8 cellular contexts compared by ENCODE assay signal in the genomic region with DNA sequence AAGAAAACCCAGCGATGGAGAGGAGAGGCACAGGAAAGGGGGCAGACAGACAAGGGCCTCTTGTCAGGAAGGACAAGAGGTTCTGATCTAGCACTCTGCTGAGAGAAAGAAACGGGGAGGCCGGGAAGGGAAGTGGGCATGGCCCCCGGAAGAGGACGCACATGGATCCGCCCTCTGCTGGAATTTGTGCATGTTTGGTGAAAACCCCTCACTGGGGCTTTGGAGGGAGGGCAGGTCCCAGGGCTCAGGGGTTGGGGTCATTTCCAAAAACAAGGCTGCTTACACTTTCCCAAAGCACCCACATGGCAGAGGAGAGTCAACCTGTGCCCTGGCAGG. TPM values are rescaled to one million over a fixed set of nuclear protein-coding genes. Genes with fewer than 3 reads are reported as not detected.
DNase-seq lines count a peak whose midpoint lies in the region; ATAC-seq, FAIRE-seq and TF ChIP-seq lines count a peak whose summit lies in the region.

No MANE protein-coding gene starts in this region.

- H3K27me3 Mint-ChIP-seq in neural progenitor cell (ENCODE audit: insufficient read depth, low read depth), result peaks cover 9% of the 10 kb centered on the region

- H3K79me2 ChIP-seq in neural progenitor cell (ENCODE audit: low read depth), result no peaks in the 10 kb centered on the region

- H3K4me3 Mint-ChIP-seq in neural progenitor cell, result peak overlapping the region; percentile 41

- H4K20me1 ChIP-seq in neural progenitor cell (ENCODE audit: low read depth), result peaks cover 15% of the 10 kb centered on the region

- no peak for ATAC-seq in GM18520 (IDR thresholded peaks at IDR 0.05; ENCODE audit: unreplicated experiment)
- ATAC-seq in GM19397 (IDR thresholded peaks at IDR 0.05; ENCODE audit: unreplicated experiment), result no peak

- H3K9ac ChIP-seq in neural progenitor cell, result no peak overlapping the region

- H3K36me3 ChIP-seq in neural progenitor cell, result no peaks in the 10 kb centered on the region

- H3K4me2 ChIP-seq in neural progenitor cell, result no peak overlapping the region

- H3K4me3 ChIP-seq in AG09309 (ENCODE audit: control insufficient read depth, low read depth, low read length) (no peak overlapping the region), neural progenitor cell (no peak overlapping the region)

- peak overlapping the region; percentile 91 for H3K27ac Mint-ChIP-seq in neural progenitor cell

- TF ChIP-seq CTCF in AG09309 (IDR thresholded peaks at IDR 0.05; ENCODE audit: control insufficient read depth, insufficient read depth, low read depth, low read length, missing control alignments) (peak; percentile 2), neural progenitor cell (IDR thresholded peaks at IDR 0.05) (no peak)

- no peaks in the 10 kb centered on the region for H3K36me3 Mint-ChIP-seq in neural progenitor cell

- no peaks in the 10 kb centered on the region for H3K9me3 ChIP-seq in neural progenitor cell (ENCODE audit: low read depth)

- peaks cover 41% of the 10 kb centered on the region for H3F3A ChIP-seq in neural progenitor cell (ENCODE audit: low read depth)

- H3K9me3 Mint-ChIP-seq in neural progenitor cell, result no peaks in the 10 kb centered on the region

- H2AFZ ChIP-seq in neural progenitor cell (replicated peaks), result no peak overlapping the region

- no peaks in the 10 kb centered on the region for H3K27me3 ChIP-seq in neural progenitor cell

- DNase-seq in AG09309 (ENCODE audit: low read depth), result no peak
- DNase-seq in Kasumi-1 (lab: John Stamatoyannopoulos, UW), result peak; percentile 10 to 42
- no peak for DNase-seq in neural progenitor cell (ENCODE audit: low spot score)
- DNase-seq in DMS 273 (lab: John Stamatoyannopoulos, UW; ENCODE audit: unreplicated experiment), result no peak
- no peak for DNase-seq in HTR-8/SVneo (ENCODE audit: insufficient read length, low spot score)

- peak overlapping the region; percentile 25 for H3K27ac ChIP-seq in cingulate gyrus (ENCODE audit: low read depth, low read length)
- H3K27ac ChIP-seq in neural progenitor cell, result no peak overlapping the region

- peaks cover 99% of the 10 kb centered on the region for H3K4me1 Mint-ChIP-seq in neural progenitor cell

- H3K4me1 ChIP-seq in neural progenitor cell, result peaks cover 85% of the 10 kb centered on the region

- no peak for FAIRE-seq in HTR-8/SVneo (lab: Jason Lieb, UNC)

RNA-seq across cellular contexts. Expression of a gene that starts 32.4 kb away (rescaled TPM):
- 12.5 and 15.2 TPM in 2 replicates for total RNA-seq in neural progenitor cell (ENCODE audit: low replicate concordance)

Comparison
In these comparisons a context has a peak if more than half of its experiments do, and no peak if none do; other contexts are left out.
1. DNase-seq: peak in Kasumi-1 (2 of 2); none in AG09309 (single experiment), neural progenitor cell (single experiment), DMS 273 (single experiment) and HTR-8/SVneo (single experiment).